In genomic region chr15:71435552-71435951, GRCh38 we compare ENCODE assay signal across 24 cellular contexts.
DNase-seq lines count a peak whose midpoint lies in the region; ATAC-seq, FAIRE-seq and TF ChIP-seq lines count a peak whose summit lies in the region.
"Had no signal": no experiment of that assay in that cellular context is flagged by ENCODE, and none has a peak within 500 bp of the region (broad histone marks: within the 10 kb centered on the region; RNA-seq: fewer than 3 reads in every experiment).

No MANE protein-coding gene starts in this region.

- TF ChIP-seq POLR2A in IMR-90 (IDR thresholded peaks at IDR 0.05; ENCODE audit: low read depth, low read length), result no peak

- H3K56ac ChIP-seq in IMR-90 (ENCODE audit: extremely low read depth, insufficient read depth, low read length), result no peak overlapping the region

- H4K20me1 ChIP-seq in IMR-90 (ENCODE audit: insufficient read depth, low read length), result no peaks in the 10 kb centered on the region
- no peaks in the 10 kb centered on the region for H4K20me1 ChIP-seq in smooth muscle cell (ENCODE audit: low read depth)

- H3K4me3 ChIP-seq in IMR-90 (ENCODE audit: insufficient read depth, low read depth, low read length) (no peak overlapping the region), bronchial epithelial cell (ENCODE audit: low read depth, low read length) (no peak overlapping the region), smooth muscle cell (no peak overlapping the region)

- peak; percentile 52 for FAIRE-seq in bronchial epithelial cell (lab: Jason Lieb, UNC)
- FAIRE-seq: HepG2, RCC 7860 had no signal

- H3K27ac ChIP-seq in IMR-90 (ENCODE audit: insufficient read depth, low read length) (no peak overlapping the region), smooth muscle cell (ENCODE audit: low read depth) (peak overlapping the region; percentile 14)

- no peak for TF ChIP-seq CTCF in IMR-90 (conservative IDR thresholded peaks at IDR 0.05; ENCODE audit: low read depth, low read length)
- TF ChIP-seq CTCF in bronchial epithelial cell (IDR thresholded peaks at IDR 0.05; ENCODE audit: insufficient read depth, low read length, severe bottlenecking), result no peak
- no peak for TF ChIP-seq CTCF in smooth muscle cell (IDR thresholded peaks at IDR 0.05; ENCODE audit: borderline replicate concordance, insufficient read depth, poor library complexity, severe bottlenecking)

- no peak overlapping the region for H4K8ac ChIP-seq in IMR-90 (ENCODE audit: low read depth in 2 of 2, low read length in 2 of 2)

- ATAC-seq in IMR-90 (ENCODE audit: low read depth), result no peak
- ATAC-seq: HepG2 had no signal

- no peak overlapping the region for H4K91ac ChIP-seq in IMR-90 (ENCODE audit: insufficient read depth, low read depth, low read length)

- intact Hi-C loops in IMR-90 (cut with micrococcal nuclease), result no loop called here

- DNase-seq in NCI-H82 (lab: John Stamatoyannopoulos, UW) (peak; percentile 17), NCI-H82 treated with DMSO at 0.1 percent for 48 hours (lab: John Stamatoyannopoulos, UW; ENCODE audit: unreplicated experiment) (no peak), IMR-90 (no peak), bronchial epithelial cell (ENCODE audit: low read depth) (no peak), smooth muscle cell (lab: John Stamatoyannopoulos, UW; ENCODE audit: unreplicated experiment) (no peak), amygdala (lab: John Stamatoyannopoulos, UW) (no peak), NCI-H774 (lab: John Stamatoyannopoulos, UW) (no peak)
- no peak for DNase-seq in activated effector memory CD4-positive, alpha-beta T cell treated with anti-CD3 and anti-CD28 coated beads, Interleukin-2, amount 50 U/mL, for 16 hours
- DNase-seq: 8988T; Caco-2; CD4-positive, alpha-beta T cell; DMS153; GDM1; GOT3; NCI-H1417; NCI-H187; NCI-H2107; NCI-H2227 treated with DMSO at 0.1 percent for 48 hours; NCI-H510A treated with DMSO at 0.1 percent for 48 hours; NK-92 treated with Interleukin-12 subunit alpha and Interleukin-12 subunit beta, amount 100 ng/mL, for 24 hours; SHP77; SK-N-SH had no signal

- H3K9me3 ChIP-seq in IMR-90 (ENCODE audit: control insufficient read depth, insufficient read depth, low read length) (peaks cover 3% of the 10 kb centered on the region; the same call in 1 of the 2 replicates), smooth muscle cell (replicated peaks; ENCODE audit: low read depth) (no peaks in the 10 kb centered on the region)
- H3K9me3 ChIP-seq: Caco-2, SK-N-SH had no signal

- TF ChIP-seq RAD21 in IMR-90 (IDR thresholded peaks at IDR 0.05; ENCODE audit: low read length), result no peak

- H3K4ac ChIP-seq in IMR-90 (ENCODE audit: low read depth, low read length), result no peak overlapping the region

- peaks cover 6% of the 10 kb centered on the region for H3K36me3 ChIP-seq in IMR-90 (ENCODE audit: control insufficient read depth, insufficient read depth, low read length)
- H3K36me3 ChIP-seq in bronchial epithelial cell (ENCODE audit: control insufficient read depth, insufficient read depth, low read length), result peaks cover 2% of the 10 kb centered on the region
- no peaks in the 10 kb centered on the region for H3K36me3 ChIP-seq in smooth muscle cell (ENCODE audit: low read depth)

- 20% methylated on average over 1 of the region's 6 CpGs; no CpG with 5 or more reads in 1 of the 2 experiments for WGBS in IMR-90 (ENCODE audit: extremely low coverage in 2 of 2, insufficient read length in 1 of 2), 2 experiments
- 59% methylated on average over 6 of the region's 6 CpGs for WGBS in smooth muscle cell (ENCODE audit: low lambda C conversion rate)

- no peak overlapping the region for H2BK5ac ChIP-seq in IMR-90 (ENCODE audit: low read depth, low read length, poor library complexity, severe bottlenecking)

- BruUV-seq in IMR-90 (replicated peaks; lab: Mats Ljungman, UMichigan), result no TSS peak

- 0 out of 2 replicates have a peak, but pooled peaks cover 6% of the 10 kb centered on the region for H3K9me1 ChIP-seq in IMR-90 (ENCODE audit: insufficient read depth, low read length)

- in situ Hi-C loops in IMR-90 (cut with MboI; ENCODE audit: low sequenced_read_pairs), result no loop called here

- H2BK20ac ChIP-seq in IMR-90 (ENCODE audit: low read depth, low read length), result no peak overlapping the region

- 0 out of 4 replicates have a peak, but pooled peaks cover 0 to 4% of the 10 kb centered on the region in 2 experiments for H3K79me1 ChIP-seq in IMR-90 (ENCODE audit: low read depth in 1 of 2, low read length in 2 of 2)

- H3K23ac ChIP-seq in IMR-90 (ENCODE audit: low read depth, low read length), result no peak overlapping the region

- H4K5ac ChIP-seq in IMR-90 (ENCODE audit: low read depth, low read length), result no peak overlapping the region

- no peak overlapping the region for H2AK5ac ChIP-seq in IMR-90 (ENCODE audit: low read depth, low read length)

- no peaks in the 10 kb centered on the region for H3K79me2 ChIP-seq in smooth muscle cell (ENCODE audit: low read depth)

- no peak overlapping the region for H2BK15ac ChIP-seq in IMR-90 (ENCODE audit: low read depth, low read length)

- H3K27me3 ChIP-seq in IMR-90 (ENCODE audit: control insufficient read depth, insufficient read depth, low read length) (no peaks in the 10 kb centered on the region), bronchial epithelial cell (ENCODE audit: control insufficient read depth, insufficient read depth, low read length) (no peaks in the 10 kb centered on the region), smooth muscle cell (ENCODE audit: low read depth) (no peaks in the 10 kb centered on the region)

- 0 out of 2 replicates have a peak overlapping the region, but pooled peaks have one; percentile 0 for H2BK120ac ChIP-seq in IMR-90 (ENCODE audit: low read depth, low read length)

- H3K4me1 ChIP-seq in IMR-90 (ENCODE audit: control insufficient read depth, insufficient read depth, low read length) (peaks cover 2% of the 10 kb centered on the region; the same call in 1 of the 2 replicates), smooth muscle cell (ENCODE audit: low read depth) (no peaks in the 10 kb centered on the region)
- H3K4me1 ChIP-seq: Caco-2 had no signal

- dilution Hi-C loops in IMR-90 (cut with HindIII; ENCODE audit: low sequenced_read_pairs, unreplicated experiment), result no loop called here

- H2AFZ ChIP-seq in IMR-90 (replicated peaks; ENCODE audit: low read length, poor library complexity), result no peak overlapping the region
- H2AFZ ChIP-seq in smooth muscle cell (ENCODE audit: low read depth), result no peak overlapping the region

- H3K4me2 ChIP-seq in IMR-90 (ENCODE audit: low read depth, low read length), result no peak overlapping the region
- no peak overlapping the region for H3K4me2 ChIP-seq in smooth muscle cell
- H3K4me2 ChIP-seq: SK-N-SH had no signal

- H2AK9ac ChIP-seq in IMR-90 (replicated peaks; ENCODE audit: low read depth, low read length, poor library complexity), result no peak overlapping the region

- CTCF ChIA-PET in IMR-90 (lab: Yijun Ruan, JAX), result interaction anchor here (1.2 to 1.5 kb wide), 2 partner anchors 10 to 49 kb away, joined by 4 to 6 read pairs; no protein-coding TSS in a partner anchor

- POLR2A ChIA-PET in IMR-90 (lab: Charles Lee; ENCODE audit: unreplicated experiment), result no interaction called here

- no peak overlapping the region for H3K9ac ChIP-seq in IMR-90 (ENCODE audit: low read depth, low read length)
- H3K9ac ChIP-seq in smooth muscle cell (ENCODE audit: low read depth), result no peak overlapping the region
- H3K9ac ChIP-seq: SK-N-SH had no signal

- no peak overlapping the region for H3K14ac ChIP-seq in IMR-90 (replicated peaks; ENCODE audit: low read depth, low read length)

- no peaks in the 10 kb centered on the region for H3F3A ChIP-seq in smooth muscle cell (ENCODE audit: low read depth)

- no peak overlapping the region for H3K18ac ChIP-seq in IMR-90 (ENCODE audit: low read depth, low read length)

TF ChIP-seq in IMR-90, 13 proteins besides CTCF, POLR2A, EP300 and RAD21:
- TF ChIP-seq CHD1 (IDR thresholded peaks at IDR 0.05; ENCODE audit: low read depth, low read length) (no peak), SMC3 (IDR thresholded peaks at IDR 0.05; ENCODE audit: low read depth, low read length) (no peak), RCOR1 (IDR thresholded peaks at IDR 0.05; ENCODE audit: insufficient replicate concordance, low read length) (no peak), NFE2L2 (IDR thresholded peaks at IDR 0.05; ENCODE audit: low read depth, low read length) (no peak), BHLHE40 (IDR thresholded peaks at IDR 0.05; ENCODE audit: low read depth, low read length) (no peak), MAFK (IDR thresholded peaks at IDR 0.05; ENCODE audit: low read depth, low read length) (no peak), USF2 (IDR thresholded peaks at IDR 0.05; ENCODE audit: low read depth, low read length) (no peak), MXI1 (IDR thresholded peaks at IDR 0.05; ENCODE audit: borderline replicate concordance, low read depth, low read length) (no peak), FOS (IDR thresholded peaks at IDR 0.05; ENCODE audit: low read depth, low read length) (no peak), RFX5 (IDR thresholded peaks at IDR 0.05; ENCODE audit: low read depth, low read length) (no peak), CEBPB (IDR thresholded peaks at IDR 0.05; ENCODE audit: low read depth, low read length) (no peak), ELK1 (IDR thresholded peaks at IDR 0.05; ENCODE audit: borderline replicate concordance, low read depth, low read length) (no peak), MAZ (IDR thresholded peaks at IDR 0.05; ENCODE audit: borderline replicate concordance, low read depth, low read length) (no peak)
